In the genomic region with DNA sequence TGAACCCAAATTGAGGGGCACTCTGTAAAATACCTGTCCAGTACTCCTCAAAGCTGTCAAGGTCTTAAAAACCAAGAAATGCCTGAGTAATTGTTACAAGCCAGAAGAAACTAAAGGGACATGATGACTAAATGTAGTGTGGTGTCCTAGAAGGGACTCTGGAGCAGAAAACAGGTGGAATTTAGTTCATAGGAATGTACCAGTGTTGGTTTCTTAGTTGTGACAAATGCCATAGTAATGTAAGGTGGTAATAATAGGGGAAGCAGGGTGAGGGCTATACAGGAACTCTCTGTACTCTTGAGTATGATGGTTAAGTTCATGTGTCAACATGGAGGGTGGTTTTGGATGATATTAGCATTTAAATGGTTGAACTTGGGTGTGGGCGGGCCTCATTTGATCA, we compare ENCODE assay signal across 35 cellular contexts.
"Had no signal": no experiment of that assay in that cellular context is flagged by ENCODE, and none has a peak within 500 bp of the region (broad histone marks: within the 10 kb centered on the region; RNA-seq: fewer than 3 reads in every experiment).

No MANE protein-coding gene starts in this region.

- ATAC-seq: activated naive CD8-positive, alpha-beta T cell treated with anti-CD3 and anti-CD28 coated beads, Interleukin-2, amount 50 U/mL, for 24 hours; PC-3; SK-N-SH treated with all-trans-retinoic acid at 6 μM for 48 hours had no signal

- H3K27me3 ChIP-seq: brain microvascular endothelial cell, cardiac muscle cell, Peyer's patch, SJSA1 had no signal

- H3K36me3 Mint-ChIP-seq: activated CD4-positive, alpha-beta memory T cell treated with anti-CD3 and anti-CD28 coated beads for 36 hours; activated naive CD4-positive, alpha-beta T cell treated with anti-CD3 and anti-CD28 coated beads, Interleukin-2, amount 10 ng/mL, durations not matched to agents 7 days and 5 days had no signal

- H3K4me3 Mint-ChIP-seq: activated B cell treated with CpG ODN at 0.5 μM for 24 hours; activated CD4-positive, alpha-beta memory T cell treated with anti-CD3 and anti-CD28 coated beads for 36 hours; activated naive CD4-positive, alpha-beta T cell treated with anti-CD3 and anti-CD28 coated beads, Interleukin-2, amount 10 ng/mL, durations not matched to agents 7 days and 5 days; activated naive CD8-positive, alpha-beta T cell; activated naive CD8-positive, alpha-beta T cell treated with anti-CD3 and anti-CD28 coated beads, Interleukin-2, amount 50 U/mL, for 24 hours had no signal

- H3K4me3 ChIP-seq: cardiac muscle cell, Peyer's patch, SJSA1 had no signal

- H3K27ac Mint-ChIP-seq: activated B cell treated with CpG ODN at 0.5 μM for 24 hours; activated CD4-positive, alpha-beta memory T cell treated with anti-CD3 and anti-CD28 coated beads for 36 hours; activated naive CD4-positive, alpha-beta T cell treated with anti-CD3 and anti-CD28 coated beads, Interleukin-2, amount 10 ng/mL, durations not matched to agents 7 days and 5 days; activated naive CD8-positive, alpha-beta T cell; activated naive CD8-positive, alpha-beta T cell treated with anti-CD3 and anti-CD28 coated beads, Interleukin-2, amount 50 U/mL, for 24 hours; IgD-negative memory B cell had no signal

- H3K27ac ChIP-seq: brain microvascular endothelial cell, cardiac muscle cell, Peyer's patch, SJSA1, VCaP had no signal

- H3K9me3 ChIP-seq: Peyer's patch, SJSA1 had no signal

- DNase-seq: activated B cell treated with CpG ODN at 0.5 μM for 24 hours; activated CD4-positive, alpha-beta memory T cell treated with anti-CD3 and anti-CD28 coated beads for 36 hours; activated CD4-positive, alpha-beta T cell treated with anti-CD3 and anti-CD28 coated beads for 4 hours; activated CD4-positive, alpha-beta T cell treated with anti-CD3 and anti-CD28 coated beads, Interleukin-2, amount 50 U/mL, for 1 hour; activated CD4-positive, CD25-positive, alpha-beta regulatory T cell treated with anti-CD3 and anti-CD28 coated beads, Interleukin-2, amount 50 U/mL, for 72 hours; activated CD8-positive, alpha-beta memory T cell treated with anti-CD3 and anti-CD28 coated beads, Interleukin-2, amount 50 U/mL, for 48 hours; activated effector memory CD4-positive, alpha-beta T cell treated with Interleukin-2 at 50 U/mL for 16 hours; activated naive CD4-positive, alpha-beta T cell treated with anti-CD3 and anti-CD28 coated beads, Interleukin-2, amount 10 ng/mL, durations not matched to agents 7 days and 5 days; activated naive CD8-positive, alpha-beta T cell treated with anti-CD3 and anti-CD28 coated beads, Interleukin-2, amount 50 U/mL, for 24 hours; activated T-cell treated with anti-CD3 and anti-CD28 coated beads, Interleukin-2, amount 50 U/mL, for 48 hours; anterior cingulate cortex; brain microvascular endothelial cell; Kasumi-1; KG1; NCI-H1092 treated with DMSO at 0.1 percent for 48 hours; NCI-H1417 treated with DMSO at 0.1 percent for 48 hours; NCI-H187 treated with DMSO at 0.1 percent for 48 hours; NCI-H2081 treated with DMSO at 0.1 percent for 48 hours; NCI-H226; NCI-H446 treated with DMSO at 0.1 percent for 48 hours; NCI-H524 treated with DMSO at 0.1 percent for 48 hours; NK-92 treated with Interleukin-12 subunit alpha and Interleukin-12 subunit beta, amount 100 ng/mL, for 24 hours; PC-3; Peyer's patch; RPMI8226; SHP77 treated with DMSO at 0.1 percent for 48 hours; T-helper 1 cell; T-helper 2 cell; T-helper 9 cell had no signal

- H3K27me3 Mint-ChIP-seq: activated B cell treated with CpG ODN at 0.5 μM for 24 hours; activated CD4-positive, alpha-beta memory T cell treated with anti-CD3 and anti-CD28 coated beads for 36 hours; activated naive CD8-positive, alpha-beta T cell; activated naive CD8-positive, alpha-beta T cell treated with anti-CD3 and anti-CD28 coated beads, Interleukin-2, amount 50 U/mL, for 24 hours; IgD-negative memory B cell had no signal

- H3K36me3 ChIP-seq: brain microvascular endothelial cell, cardiac muscle cell, Peyer's patch, SJSA1 had no signal

- H3K9me3 Mint-ChIP-seq: activated CD4-positive, alpha-beta memory T cell treated with anti-CD3 and anti-CD28 coated beads for 36 hours; activated naive CD4-positive, alpha-beta T cell treated with anti-CD3 and anti-CD28 coated beads, Interleukin-2, amount 10 ng/mL, durations not matched to agents 7 days and 5 days; activated naive CD8-positive, alpha-beta T cell treated with anti-CD3 and anti-CD28 coated beads, Interleukin-2, amount 50 U/mL, for 24 hours had no signal
